Comparison of ENCODE assay signal across 23 cellular contexts in the genomic region with DNA sequence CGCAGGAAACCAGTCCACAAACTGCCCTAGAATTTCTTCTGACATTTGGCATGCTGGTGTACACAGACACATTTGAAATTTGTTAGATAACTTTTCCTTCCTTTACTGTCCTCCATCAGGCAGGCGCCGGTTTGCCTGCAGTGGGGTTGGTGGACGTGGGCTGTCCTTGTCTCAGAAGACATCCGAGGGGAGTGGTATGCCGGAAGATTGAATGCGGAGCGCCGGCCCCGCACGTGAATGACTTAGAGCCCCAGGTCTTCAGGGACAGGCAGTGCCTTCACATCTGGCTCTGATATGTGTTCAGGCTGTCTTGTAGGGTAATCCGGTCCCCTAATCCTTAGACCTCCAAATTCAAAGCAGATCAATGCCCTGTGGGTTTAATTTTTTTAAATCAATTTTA. TPM values are rescaled to one million over a fixed set of nuclear protein-coding genes. Genes with fewer than 3 reads are reported as not detected.
"Had no signal": no experiment of that assay in that cellular context is flagged by ENCODE, and none has a peak within 500 bp of the region (broad histone marks: within the 10 kb centered on the region; RNA-seq: fewer than 3 reads in every experiment).

No MANE protein-coding gene starts in this region.

- H3K27me3 Mint-ChIP-seq: activated CD8-positive, alpha-beta T cell treated with anti-CD3 and anti-CD28 coated beads for 36 hours; activated naive CD4-positive, alpha-beta T cell treated with anti-CD3 and anti-CD28 coated beads, Interleukin-2, amount 10 ng/mL, durations not matched to agents 7 days and 5 days; activated naive CD8-positive, alpha-beta T cell treated with anti-CD3 and anti-CD28 coated beads for 36 hours; T-cell had no signal

- H3K4me1 ChIP-seq: Peyer's patch had no signal

- H3K27ac Mint-ChIP-seq: activated CD8-positive, alpha-beta T cell treated with anti-CD3 and anti-CD28 coated beads for 36 hours; activated naive CD4-positive, alpha-beta T cell treated with anti-CD3 and anti-CD28 coated beads, Interleukin-2, amount 10 ng/mL, durations not matched to agents 7 days and 5 days; activated naive CD8-positive, alpha-beta T cell treated with anti-CD3 and anti-CD28 coated beads for 36 hours; activated T-cell treated with anti-CD3 and anti-CD28 coated beads, Interleukin-2, amount 50 U/mL, for 72 hours; activated T-helper 2 cell treated with anti-CD3 and anti-CD28 coated beads, Interferon-gamma antibody, Interleukin-2, Interleukin-4, amounts not matched to agents 10 μg/mL and 5 μg/mL and 100 μg/mL, durations not matched to agents 14 hours and 24 hours and 36 hours; T-cell had no signal

- DNase-seq: activated CD4-positive, alpha-beta T cell treated with anti-CD3 and anti-CD28 coated beads for 4 hours; activated CD8-positive, alpha-beta memory T cell treated with anti-CD3 and anti-CD28 coated beads, Interleukin-2, amount 50 U/mL, for 4 hours; activated CD8-positive, alpha-beta T cell treated with anti-CD3 and anti-CD28 coated beads for 36 hours; activated gamma-delta T cell treated with Interleukin-2 at 50 U/mL for 16 hours; activated naive CD4-positive, alpha-beta T cell treated with anti-CD3 and anti-CD28 coated beads, Interleukin-2, amount 10 ng/mL, durations not matched to agents 7 days and 5 days; activated naive CD8-positive, alpha-beta T cell treated with anti-CD3 and anti-CD28 coated beads for 36 hours; activated T-cell treated with anti-CD3 and anti-CD28 coated beads, Interleukin-2, amount 50 U/mL, for 72 hours; cerebellar nuclear complex; KBM-7; NCI-H1092; NCI-H1436; NCI-H1694 treated with DMSO at 0.1 percent for 48 hours; NCI-H2029 treated with DMSO at 0.1 percent for 48 hours; NCI-H774; NK-92 treated with Interleukin-12 subunit alpha and Interleukin-12 subunit beta, amount 100 ng/mL, for 24 hours; Peyer's patch; SIG-M5; T-cell; WERI-Rb-1 had no signal

- H3K4me3 ChIP-seq: Peyer's patch had no signal

- H3K9me3 Mint-ChIP-seq: activated CD8-positive, alpha-beta T cell treated with anti-CD3 and anti-CD28 coated beads for 36 hours; activated naive CD4-positive, alpha-beta T cell treated with anti-CD3 and anti-CD28 coated beads, Interleukin-2, amount 10 ng/mL, durations not matched to agents 7 days and 5 days; activated naive CD8-positive, alpha-beta T cell treated with anti-CD3 and anti-CD28 coated beads for 36 hours; activated T-cell treated with anti-CD3 and anti-CD28 coated beads, Interleukin-2, amount 50 U/mL, for 72 hours; activated T-helper 2 cell treated with anti-CD3 and anti-CD28 coated beads, Interferon-gamma antibody, Interleukin-2, Interleukin-4, amounts not matched to agents 10 μg/mL and 5 μg/mL and 100 μg/mL, durations not matched to agents 14 hours and 24 hours and 36 hours; T-cell had no signal

- H3K27me3 ChIP-seq: Peyer's patch had no signal

- ATAC-seq: activated CD4-positive, CD25-positive, alpha-beta regulatory T cell treated with anti-CD3 and anti-CD28 coated beads, Interleukin-2, amount 50 U/mL, for 24 hours; activated CD8-positive, alpha-beta T cell treated with anti-CD3 and anti-CD28 coated beads for 36 hours; activated T-cell treated with anti-CD3 and anti-CD28 coated beads, Interleukin-2, amount 50 U/mL, for 72 hours; T-cell had no signal

- H3K9me3 ChIP-seq: Peyer's patch had no signal

- H3K27ac ChIP-seq: Peyer's patch, RWPE1, WERI-Rb-1 had no signal

- H3K4me3 Mint-ChIP-seq: activated CD8-positive, alpha-beta T cell treated with anti-CD3 and anti-CD28 coated beads for 36 hours; activated naive CD4-positive, alpha-beta T cell treated with anti-CD3 and anti-CD28 coated beads, Interleukin-2, amount 10 ng/mL, durations not matched to agents 7 days and 5 days; activated naive CD8-positive, alpha-beta T cell treated with anti-CD3 and anti-CD28 coated beads for 36 hours; activated T-cell treated with anti-CD3 and anti-CD28 coated beads, Interleukin-2, amount 50 U/mL, for 72 hours had no signal

- H3K4me1 Mint-ChIP-seq: activated naive CD4-positive, alpha-beta T cell treated with anti-CD3 and anti-CD28 coated beads, Interleukin-2, amount 10 ng/mL, durations not matched to agents 7 days and 5 days had no signal

RNA-seq across cellular contexts. Expression of a gene that starts 36.4 kb away (rescaled TPM):
- total RNA-seq: MCF 10A had no signal
